16 cellular contexts compared by ENCODE assay signal in the genomic region with DNA sequence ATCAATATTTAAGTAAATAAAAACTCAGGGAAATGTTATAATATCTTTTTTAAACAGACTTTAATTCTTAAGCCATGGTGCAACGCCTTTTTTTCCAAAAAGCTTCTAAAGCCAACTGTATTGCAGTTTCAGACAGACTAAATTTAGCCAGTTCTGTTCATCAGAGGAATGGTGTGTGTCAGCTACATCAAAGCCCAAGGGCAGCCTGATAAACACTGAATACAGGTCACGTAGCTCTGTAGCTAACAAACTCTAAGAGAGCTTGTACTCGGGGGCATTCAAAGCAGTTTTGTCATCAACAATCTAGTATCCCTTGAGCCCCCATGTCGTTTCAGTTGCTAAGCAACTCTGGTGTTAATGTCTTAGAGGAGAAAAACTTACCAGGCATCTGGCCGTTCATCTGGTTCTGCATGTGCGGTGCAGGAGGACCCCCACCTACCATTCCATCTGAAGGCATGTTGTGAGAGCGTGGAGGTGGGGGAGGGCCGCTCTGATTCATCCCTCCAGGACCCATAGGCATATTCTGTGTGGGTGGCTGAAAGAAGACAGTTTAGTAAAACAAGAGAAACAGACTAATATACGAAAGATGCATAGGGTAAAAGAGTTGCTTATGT. TPM values are rescaled to one million over a fixed set of nuclear protein-coding genes. Genes with fewer than 3 reads are reported as not detected.
A peak's percentile ranks its signal among the peaks of the same experiment; 100 is the strongest.
DNase-seq lines count a peak whose midpoint lies in the region; ATAC-seq, FAIRE-seq and TF ChIP-seq lines count a peak whose summit lies in the region.
"Had no signal": no experiment of that assay in that cellular context is flagged by ENCODE, and none has a peak within 500 bp of the region (broad histone marks: within the 10 kb centered on the region; RNA-seq: fewer than 3 reads in every experiment).

No MANE protein-coding gene starts in this region.

- POLR2A ChIA-PET in K562 (lab: Yijun Ruan, JAX) = interaction anchor here (0.6 kb wide), 1 partner anchor 231 kb away, joined by 3 read pairs; no protein-coding TSS in a partner anchor

- H3K4me1 ChIP-seq in K562 (replicated peaks in 1 of 2; ENCODE audit: control insufficient read depth in 2 of 2, insufficient read depth in 2 of 2, low read length in 2 of 2) = peaks cover 0 to 3% of the 10 kb centered on the region in 2 experiments; a peak in 2 of 5 replicates
- H3K4me1 ChIP-seq in stomach = no peaks in the 10 kb centered on the region
- H3K4me1 ChIP-seq: prostate gland had no signal

- no peaks in the 10 kb centered on the region for H3K9me1 ChIP-seq in K562 (ENCODE audit: control insufficient read depth, insufficient read depth, low read length)

- no peak overlapping the region for H3K9ac ChIP-seq in K562 (ENCODE audit: insufficient read depth in 1 of 2, low read depth in 2 of 2, low read length in 2 of 2)

- H3K27ac ChIP-seq in K562 (ENCODE audit: extremely low read depth, low read depth, low read length) (no peak overlapping the region), stomach (no peak overlapping the region)
- H3K27ac ChIP-seq: prostate gland had no signal

- no peaks in the 10 kb centered on the region for H4K20me1 ChIP-seq in K562 (replicated peaks; ENCODE audit: control insufficient read depth, insufficient read depth, low read length)

- no peak for TF ChIP-seq CTCF in K562 (IDR thresholded peaks at IDR 0.05 in 2 of 3, conservative IDR thresholded peaks at IDR 0.05 in 1 of 3; ENCODE audit: insufficient read depth in 2 of 3, low read depth in 1 of 3, low read length in 3 of 3)
- TF ChIP-seq CTCF in stomach (IDR thresholded peaks at IDR 0.05) = no peak

- in situ Hi-C loops in K562 (cut with MboI) = no loop called here

- H3K9me3 ChIP-seq in K562 (replicated peaks; ENCODE audit: control insufficient read depth, insufficient read depth, low read depth, low read length) (no peaks in the 10 kb centered on the region), stomach (no peaks in the 10 kb centered on the region)
- H3K9me3 ChIP-seq: prostate gland had no signal

- no peak for TF ChIP-seq POLR2A in K562 (conservative IDR thresholded peaks at IDR 0.05)
- TF ChIP-seq POLR2A in stomach (IDR thresholded peaks at IDR 0.05) = no peak

- TF ChIP-seq RAD21 in K562 (CRISPR knock-in tag; conservative IDR thresholded peaks at IDR 0.05 in 1 of 2, IDR thresholded peaks at IDR 0.05 in 1 of 2) = no peak

- CTCF ChIA-PET in K562 (lab: Yijun Ruan, JAX; ENCODE audit: low intra/inter-chr PET ratio) = no interaction called here

- H3K27me3 ChIP-seq in K562 (ENCODE audit: control insufficient read depth in 2 of 2, insufficient read depth in 2 of 2, low read length in 2 of 2) = no peaks in the 10 kb centered on the region
- no peaks in the 10 kb centered on the region for H3K27me3 ChIP-seq in stomach

- H3K4me3 ChIP-seq in K562 = no peak overlapping the region
- no peak overlapping the region for H3K4me3 ChIP-seq in skeletal muscle cell (ENCODE audit: low read depth, low read length)
- H3K4me3 ChIP-seq in stomach = no peak overlapping the region
- H3K4me3 ChIP-seq: prostate gland had no signal

- no peak overlapping the region for H3K4me2 ChIP-seq in K562 (ENCODE audit: insufficient read depth, low read length)

- ATAC-seq in Right ventricle myocardium superior (ENCODE audit: poor library complexity) (peak; percentile 90), K562 (no peak)

- H3K36me3 ChIP-seq in K562 (ENCODE audit: control insufficient read depth, insufficient read depth, low read length) = peaks cover 60% of the 10 kb centered on the region
- H3K36me3 ChIP-seq in stomach = peaks cover 25 to 79% (median 68%) of the 10 kb centered on the region in 4 donors
- H3K36me3 ChIP-seq: prostate gland had no signal

- peaks cover 23% of the 10 kb centered on the region for H3K79me2 ChIP-seq in K562 (ENCODE audit: control insufficient read depth, insufficient read depth, low read length)

- no peak for FAIRE-seq in K562 (lab: Jason Lieb, UNC)
- no peak for FAIRE-seq in GM19239 (lab: Jason Lieb, UNC)

- DNase-seq in Right ventricle myocardium superior (no peak), cardiac septum (ENCODE audit: low spot score) (no peak), K562 (ENCODE audit: extremely low read depth in 1 of 4, low spot score in 3 of 4) (peak in 1 of 4 experiments; percentile 26), inferior parietal cortex (ENCODE audit: extremely low spot score) (peak; percentile 35), skeletal muscle cell (ENCODE audit: low read depth) (peak; percentile 25), SHP77 (lab: John Stamatoyannopoulos, UW) (no peak), GM19239 (ENCODE audit: insufficient read length, low spot score) (no peak), stomach (no peak)
- DNase-seq: activated CD8-positive, alpha-beta memory T cell treated with anti-CD3 and anti-CD28 coated beads for 24 hours; activated gamma-delta T cell; Calu3; GDM1; kidney; MV-4-11; NCI-H526 treated with DMSO at 0.1 percent for 48 hours had no signal

- no peak for TF ChIP-seq EP300 in K562 (IDR thresholded peaks at IDR 0.05; ENCODE audit: low read length)
- TF ChIP-seq EP300 in stomach (IDR thresholded peaks at IDR 0.05) = no peak

- 88% methylated on average over 9 of the region's 9 CpGs for WGBS in K562 (ENCODE audit: insufficient coverage, low coverage, missing lambda C conversion rate)
- WGBS in stomach, 5 donors = 70 to 77% (median 74%) methylated on average over 9 of the region's 9 CpGs

- no TSS peak for BruUV-seq in K562 (replicated peaks; lab: Mats Ljungman, UMichigan)

- intact Hi-C loops in Right ventricle myocardium superior (cut with DNase I) (no loop called here), cardiac septum (cut with DNase I) (no loop called here), K562 (cut with micrococcal nuclease) (no loop called here), stomach (cut with DNase I; ENCODE audit: low total_unique reads) (no loop called here)

- H2AFZ ChIP-seq in K562 (ENCODE audit: low read depth, low read length) = no peak overlapping the region

TF ChIP-seq in K562, 482 proteins besides CTCF, POLR2A, EP300 and RAD21:
- TF ChIP-seq RFX1 (IDR thresholded peaks at IDR 0.05) (0 out of 2 replicates have a peak, but pooled peaks have one; percentile 12), RCOR1 (IDR thresholded peaks at IDR 0.05; ENCODE audit: borderline replicate concordance in 1 of 2, low read depth in 2 of 2, low read length in 2 of 2) (no peak), EP400 (IDR thresholded peaks at IDR 0.05) (no peak), HCFC1 (IDR thresholded peaks at IDR 0.05; ENCODE audit: low read depth, low read length) (no peak)

RNA-seq across cellular contexts. Expression of a gene that starts 33.1 kb away (rescaled TPM):
- 23.5 TPM for total RNA-seq in Right ventricle myocardium superior
- 42.4 TPM for total RNA-seq in cardiac septum
- 206 and 321 TPM in 2 replicates for total RNA-seq in K562 (2011; cell fraction: chromatin; rRNA removed; ENCODE audit: low replicate concordance)
- total RNA-seq in K562 (2011; cell fraction: nucleolus; rRNA removed) = 84.7 and 132 TPM in 2 replicates
- total RNA-seq in K562 (2011; cell fraction: nucleoplasm; rRNA removed) = 158 and 161 TPM in 2 replicates
- total RNA-seq in K562 (2014; rRNA removed) = 77.3 and 91.8 TPM in 2 replicates
- total RNA-seq in K562 (2014; rRNA removed; fragmentation: Illumina TruSeq; extraction: Trizol) = 103 and 104 TPM in 2 replicates
- total RNA-seq in K562 (2015; rRNA removed; fragmentation: Illumina TruSeq; extraction: Trizol) = 117 and 132 TPM in 2 replicates
- total RNA-seq in K562 (2021) = 66.5 and 71.3 TPM in 2 replicates
- polyA plus RNA-seq in K562 (2011; rRNA removed) = 182 and 190 TPM in 2 replicates
- polyA plus RNA-seq in K562 (2011; cell fraction: cytosol; rRNA removed) = 136 and 147 TPM in 2 replicates
- polyA plus RNA-seq in K562 (2011; cell fraction: nucleus; rRNA removed) = 310 and 371 TPM in 2 replicates
- polyA plus RNA-seq in K562 (2012) = 59.1 and 62.0 TPM in 2 replicates
- 95.7 and 116 TPM in 2 replicates for polyA plus RNA-seq in K562 (2014; fragmentation: Illumina TruSeq; extraction: Trizol)
- polyA plus RNA-seq in K562 (2014; fragmentation: Nextera tagmentation; extraction: Ambion mirVana) = 10 to 100 TPM; 30.9 to 87.7 TPM
- 102 and 112 TPM in 2 replicates for polyA plus RNA-seq in K562 (2014; rRNA removed)
- polyA minus RNA-seq in K562 (2011; rRNA and poly(A)+ RNA removed) = 230 and 264 TPM in 2 replicates
- 110 and 118 TPM in 2 replicates for polyA minus RNA-seq in K562 (2011; cell fraction: cytosol; rRNA and poly(A)+ RNA removed)
- 170 and 288 TPM in 2 replicates for polyA minus RNA-seq in K562 (2011; cell fraction: nucleus; rRNA and poly(A)+ RNA removed)
- 100 to 1,000 TPM in 2 of 5 donors, 10 to 100 TPM in 3; 24.6 to 138 (median 72.2) TPM for total RNA-seq in stomach
- 10 to 100 TPM; 27.3 to 36.5 (median 29.0) TPM for polyA plus RNA-seq in stomach

Comparison
In these comparisons a context has a peak if more than half of its experiments do, and no peak if none do; other contexts are left out.
1. DNase-seq: peak in inferior parietal cortex (single experiment) and skeletal muscle cell (single experiment); none in Right ventricle myocardium superior (single experiment), cardiac septum (single experiment), SHP77 (0 of 2), GM19239 (single experiment) and stomach (single experiment).